16 cellular contexts compared by ENCODE assay signal in the genomic region with DNA sequence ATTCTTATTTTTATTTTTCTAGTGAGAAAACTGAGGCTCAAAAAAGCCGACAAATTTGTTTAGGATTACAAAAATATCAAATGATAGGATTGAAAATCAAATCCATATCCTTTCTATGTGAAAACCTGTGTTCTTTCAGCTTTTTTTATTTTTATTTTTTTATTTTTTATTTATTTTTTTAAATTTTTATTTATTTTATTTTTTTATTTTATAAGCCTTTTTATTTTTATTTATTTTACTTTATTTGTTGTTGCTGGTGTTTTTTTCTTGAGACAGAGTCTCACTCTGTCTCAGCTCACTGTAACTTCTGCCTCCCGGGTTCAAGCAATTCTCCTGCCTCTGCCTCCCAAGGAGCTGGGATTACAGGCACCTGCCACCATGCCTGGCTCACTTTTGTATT. TPM values are rescaled to one million over a fixed set of nuclear protein-coding genes. Genes with fewer than 3 reads are reported as not detected.
DNase-seq lines count a peak whose midpoint lies in the region; ATAC-seq and TF ChIP-seq lines count a peak whose summit lies in the region.
"Had no signal": no experiment of that assay in that cellular context is flagged by ENCODE, and none has a peak within 500 bp of the region (broad histone marks: within the 10 kb centered on the region; RNA-seq: fewer than 3 reads in every experiment).

No MANE protein-coding gene starts in this region.

- no peak for TF ChIP-seq CTCF in WTC11 (IDR thresholded peaks at IDR 0.05)
- no peak for TF ChIP-seq CTCF in foreskin keratinocyte (conservative IDR thresholded peaks at IDR 0.05)
- TF ChIP-seq CTCF in smooth muscle cell (IDR thresholded peaks at IDR 0.05; ENCODE audit: borderline replicate concordance, insufficient read depth, poor library complexity, severe bottlenecking), result no peak

- peaks cover 5% of the 10 kb centered on the region; the same call in 1 of the 2 replicates for H3K4me1 Mint-ChIP-seq in WTC11

- 94% methylated on average over 2 of the region's 2 CpGs for WGBS in smooth muscle cell (ENCODE audit: low lambda C conversion rate)

- H3K27ac ChIP-seq in KOPT-K1 (ENCODE audit: low read depth, low read length, poor library complexity, severe bottlenecking) (peak overlapping the region; percentile 96), foreskin keratinocyte (peak overlapping the region; percentile 2), smooth muscle cell (ENCODE audit: low read depth) (peak overlapping the region; percentile 93)

- H3K9me3 ChIP-seq in KOPT-K1 (ENCODE audit: insufficient read depth, low read length, poor library complexity, severe bottlenecking) (peaks cover 5% of the 10 kb centered on the region), smooth muscle cell (replicated peaks; ENCODE audit: low read depth) (no peaks in the 10 kb centered on the region)

- DNase-seq in WTC11 (ENCODE audit: low spot score) (no peak), foreskin keratinocyte (no peak), smooth muscle cell (lab: John Stamatoyannopoulos, UW; ENCODE audit: unreplicated experiment) (no peak), RKO (ENCODE audit: low spot score) (no peak), mesenteric fat pad (ENCODE audit: low spot score) (no peak), T-helper 1 cell (no peak)
- DNase-seq: C1 segment of cervical spinal cord; Calu3; CD4-positive, alpha-beta T cell; DMS 273 treated with DMSO at 0.1 percent for 48 hours; GOT3; H9 had no signal

- no peak overlapping the region for H2AFZ ChIP-seq in smooth muscle cell (ENCODE audit: low read depth)

- H3K27ac Mint-ChIP-seq in WTC11, result no peak overlapping the region
- H3K27ac Mint-ChIP-seq: B cell; CD4-positive, alpha-beta T cell; H9 had no signal

- H3K36me3 ChIP-seq in KOPT-K1 (ENCODE audit: insufficient read depth, low read length) (peaks cover 90% of the 10 kb centered on the region), smooth muscle cell (ENCODE audit: low read depth) (no peaks in the 10 kb centered on the region)

- H3K4me3 Mint-ChIP-seq in WTC11, result no peak overlapping the region
- H3K4me3 Mint-ChIP-seq: B cell; CD4-positive, alpha-beta T cell; H9 had no signal

- no peak for ATAC-seq in WTC11
- ATAC-seq in foreskin keratinocyte, result no peak

- no peak overlapping the region for H3K4me3 ChIP-seq in smooth muscle cell

- POLR2A ChIA-PET in WTC11 (lab: Charles Lee), result no interaction called here

- no peaks in the 10 kb centered on the region for H3K27me3 ChIP-seq in foreskin keratinocyte
- H3K27me3 ChIP-seq in smooth muscle cell (ENCODE audit: low read depth), result no peaks in the 10 kb centered on the region

- no peaks in the 10 kb centered on the region for H4K20me1 ChIP-seq in smooth muscle cell (ENCODE audit: low read depth)

- H3K79me2 ChIP-seq in smooth muscle cell (ENCODE audit: low read depth), result no peaks in the 10 kb centered on the region

- H3K9ac ChIP-seq in smooth muscle cell (ENCODE audit: low read depth), result no peak overlapping the region

- H3K36me3 Mint-ChIP-seq in WTC11, result peaks cover 6% of the 10 kb centered on the region; the same call in 1 of the 2 replicates

- H3K9me3 Mint-ChIP-seq in WTC11, result peaks cover 16% of the 10 kb centered on the region
- H3K9me3 Mint-ChIP-seq: CD4-positive, alpha-beta T cell had no signal

- CTCF ChIA-PET in WTC11 (lab: Charles Lee), result no interaction called here

- H3K4me1 ChIP-seq in foreskin keratinocyte (peaks cover 23% of the 10 kb centered on the region), smooth muscle cell (ENCODE audit: low read depth) (peaks cover 22% of the 10 kb centered on the region)

- H3K4me2 ChIP-seq in smooth muscle cell, result peak overlapping the region; percentile 47

- peaks cover 8% of the 10 kb centered on the region for H3F3A ChIP-seq in smooth muscle cell (ENCODE audit: low read depth)

- no peaks in the 10 kb centered on the region; the same call in 1 of the 2 replicates for H3K27me3 Mint-ChIP-seq in WTC11 (ENCODE audit: low read depth)
- H3K27me3 Mint-ChIP-seq: B cell; CD4-positive, alpha-beta T cell had no signal

TF ChIP-seq in WTC11, 78 proteins besides CTCF, POLR2A, EP300 and RAD21:
- TF ChIP-seq HMGA2 (CRISPR knock-in tag; IDR thresholded peaks at IDR 0.05) (peak; percentile 95), ELF4 (CRISPR knock-in tag; IDR thresholded peaks at IDR 0.05; ENCODE audit: low read depth) (no peak)
- TF ChIP-seq, protein P1, sequence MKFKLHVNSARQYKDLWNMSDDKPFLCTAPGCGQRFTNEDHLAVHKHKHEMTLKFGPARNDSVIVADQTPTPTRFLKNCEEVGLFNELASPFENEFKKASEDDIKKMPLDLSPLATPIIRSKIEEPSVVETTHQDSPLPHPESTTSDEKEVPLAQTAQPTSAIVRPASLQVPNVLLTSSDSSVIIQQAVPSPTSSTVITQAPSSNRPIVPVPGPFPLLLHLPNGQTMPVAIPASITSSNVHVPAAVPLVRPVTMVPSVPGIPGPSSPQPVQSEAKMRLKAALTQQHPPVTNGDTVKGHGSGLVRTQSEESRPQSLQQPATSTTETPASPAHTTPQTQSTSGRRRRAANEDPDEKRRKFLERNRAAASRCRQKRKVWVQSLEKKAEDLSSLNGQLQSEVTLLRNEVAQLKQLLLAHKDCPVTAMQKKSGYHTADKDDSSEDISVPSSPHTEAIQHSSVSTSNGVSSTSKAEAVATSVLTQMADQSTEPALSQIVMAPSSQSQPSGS (CRISPR knock-in tag; IDR thresholded peaks at IDR 0.05; ENCODE audit: borderline replicate concordance, low read depth), result no peak
TF ChIP-seq in WTC11: peak in this region for 1.

RNA-seq across cellular contexts. Expression of a gene that starts 45.4 kb away (rescaled TPM):
- total RNA-seq in WTC11 (2021) (0.13 to 0.73 TPM (median 0.46 TPM) in 3 replicates), foreskin keratinocyte (4.7 and 9.0 TPM in 2 replicates), smooth muscle cell (184 and 192 TPM in 2 replicates), mesenteric fat pad (68.7 TPM)
- polyA plus RNA-seq in foreskin keratinocyte (2.9 and 4.3 TPM in 2 replicates), smooth muscle cell (116 and 157 TPM in 2 replicates)
- total RNA-seq: A172; CD4-positive, alpha-beta T cell; Daoy had no signal

RNA-seq across cellular contexts. Expression of a gene that starts 59.9 kb away (rescaled TPM):
- total RNA-seq in WTC11 (2021), result 0.21 to 0.24 TPM in 2 of 3 replicates, not detected in the other
- total RNA-seq in foreskin keratinocyte, result 0.71 and 1.4 TPM in 2 replicates
- 0.56 and 0.67 TPM in 2 replicates for polyA plus RNA-seq in foreskin keratinocyte
- total RNA-seq in smooth muscle cell, result 23.7 and 38.5 TPM in 2 replicates
- polyA plus RNA-seq in smooth muscle cell, result 31.7 and 32.7 TPM in 2 replicates
- 0.64 TPM for total RNA-seq in mesenteric fat pad
- total RNA-seq: A172, Daoy, H9 had no signal

Comparison
In these comparisons a context has a peak if more than half of its experiments do, and no peak if none do; other contexts are left out.
1. H3K27ac ChIP-seq: peak in every context shown above with its lines; median percentile 96 in KOPT-K1; 93 in smooth muscle cell; 2 in foreskin keratinocyte.
2. RNA of a gene that starts 59.9 kb away (total RNA-seq): 23.7 to 38.5 TPM in smooth muscle cell; 0.71 to 1.4 TPM in foreskin keratinocyte, 0.64 TPM in mesenteric fat pad (single experiment) and 0.21 to 0.24 TPM in WTC11; every median in the first group is over 10 times any median in the second.